15 cellular contexts compared by ENCODE assay signal in genomic region chr11:92455221-92455790, GRCh38.
DNase-seq lines count a peak whose midpoint lies in the region; ATAC-seq and TF ChIP-seq lines count a peak whose summit lies in the region.
"Had no signal": no experiment of that assay in that cellular context is flagged by ENCODE, and none has a peak within 500 bp of the region (broad histone marks: within the 10 kb centered on the region; RNA-seq: fewer than 3 reads in every experiment).

No MANE protein-coding gene starts in this region.

- no peaks in the 10 kb centered on the region for H3K9me3 ChIP-seq in DND-41 (ENCODE audit: insufficient read depth, low read length, severe bottlenecking)
- no peaks in the 10 kb centered on the region for H3K9me3 ChIP-seq in esophagus muscularis mucosa
- H3K9me3 ChIP-seq: MG63 had no signal

- WGBS in esophagus muscularis mucosa = 79% methylated on average over 2 of the region's 2 CpGs

- H3K27ac ChIP-seq in DND-41 (ENCODE audit: low read length) (no peak overlapping the region), esophagus muscularis mucosa (replicated peaks in 1 of 4) (no peak overlapping the region)

- H3K4me1 ChIP-seq in DND-41 (ENCODE audit: insufficient read depth, low read length) (no peaks in the 10 kb centered on the region), esophagus muscularis mucosa (no peaks in the 10 kb centered on the region)

- no peak overlapping the region for H3K9ac ChIP-seq in DND-41 (ENCODE audit: low read depth, low read length)

- no peaks in the 10 kb centered on the region for H3K36me3 ChIP-seq in DND-41 (ENCODE audit: insufficient read depth, low read length)
- H3K36me3 ChIP-seq in esophagus muscularis mucosa = no peaks in the 10 kb centered on the region
- H3K36me3 ChIP-seq: MG63 had no signal

- intact Hi-C loops in esophagus muscularis mucosa (cut with DNase I) = no loop called here

- H4K20me1 ChIP-seq in DND-41 (ENCODE audit: insufficient read depth, low read length) = no peaks in the 10 kb centered on the region

- DNase-seq in Ammon's horn (ENCODE audit: low spot score) (peak; percentile 19), DND-41 (no peak), NCI-H524 treated with DMSO at 0.1 percent for 48 hours (lab: John Stamatoyannopoulos, UW) (peak; percentile 34), esophagus muscularis mucosa (ENCODE audit: extremely low spot score) (peak; percentile 21), GM20000 (ENCODE audit: low spot score) (no peak), activated gamma-delta T cell (lab: John Stamatoyannopoulos, UW) (no peak), T1000 (lab: John Stamatoyannopoulos, UW) (no peak)
- DNase-seq: COR-L47, MG63, NCI-H1092, NCI-H2029, OCI-M1, RPMI8226, SIG-M5, T-helper 17 cell had no signal

- H2AFZ ChIP-seq in DND-41 (ENCODE audit: low read depth, low read length) = 0 out of 2 replicates have a peak overlapping the region, but pooled peaks have one; percentile 7

- no peak for TF ChIP-seq POLR2A in esophagus muscularis mucosa (IDR thresholded peaks at IDR 0.05; ENCODE audit: low read depth)

- TF ChIP-seq CTCF in DND-41 (IDR thresholded peaks at IDR 0.05; ENCODE audit: borderline replicate concordance, extremely low read depth, low read length, poor library complexity, severe bottlenecking) (no peak), esophagus muscularis mucosa (IDR thresholded peaks at IDR 0.05) (no peak), GM20000 (IDR thresholded peaks at IDR 0.05; ENCODE audit: extremely low read depth, missing control alignments) (no peak)

- H3K79me2 ChIP-seq in DND-41 (ENCODE audit: insufficient read depth, low read length) = no peaks in the 10 kb centered on the region

- TF ChIP-seq EP300 in esophagus muscularis mucosa (IDR thresholded peaks at IDR 0.05) = no peak

- H3K4me2 ChIP-seq in DND-41 (ENCODE audit: insufficient read depth, low read length) = no peak overlapping the region

- no peaks in the 10 kb centered on the region for H3K27me3 ChIP-seq in DND-41 (ENCODE audit: insufficient read depth, low read length, poor library complexity)
- no peaks in the 10 kb centered on the region for H3K27me3 ChIP-seq in esophagus muscularis mucosa
- H3K27me3 ChIP-seq: MG63 had no signal

- H3K4me3 ChIP-seq in DND-41 (ENCODE audit: low read depth in 1 of 2, low read length in 2 of 2) (no peak overlapping the region), esophagus muscularis mucosa (no peak overlapping the region)
- H3K4me3 ChIP-seq: MG63 had no signal

- no peak for ATAC-seq in DND-41 (ENCODE audit: insufficient read depth, low read depth)
- ATAC-seq: T-helper 17 cell had no signal

Comparison
In these comparisons a context has a peak if more than half of its experiments do, and no peak if none do; other contexts are left out.
1. DNase-seq: peak in Ammon's horn (single experiment), NCI-H524 treated with DMSO at 0.1 percent for 48 hours (single experiment) and esophagus muscularis mucosa (single experiment); none in DND-41 (single experiment), GM20000 (single experiment), activated gamma-delta T cell (single experiment) and T1000 (single experiment).